Comparison of ENCODE assay signal across 23 cellular contexts in the genomic region with DNA sequence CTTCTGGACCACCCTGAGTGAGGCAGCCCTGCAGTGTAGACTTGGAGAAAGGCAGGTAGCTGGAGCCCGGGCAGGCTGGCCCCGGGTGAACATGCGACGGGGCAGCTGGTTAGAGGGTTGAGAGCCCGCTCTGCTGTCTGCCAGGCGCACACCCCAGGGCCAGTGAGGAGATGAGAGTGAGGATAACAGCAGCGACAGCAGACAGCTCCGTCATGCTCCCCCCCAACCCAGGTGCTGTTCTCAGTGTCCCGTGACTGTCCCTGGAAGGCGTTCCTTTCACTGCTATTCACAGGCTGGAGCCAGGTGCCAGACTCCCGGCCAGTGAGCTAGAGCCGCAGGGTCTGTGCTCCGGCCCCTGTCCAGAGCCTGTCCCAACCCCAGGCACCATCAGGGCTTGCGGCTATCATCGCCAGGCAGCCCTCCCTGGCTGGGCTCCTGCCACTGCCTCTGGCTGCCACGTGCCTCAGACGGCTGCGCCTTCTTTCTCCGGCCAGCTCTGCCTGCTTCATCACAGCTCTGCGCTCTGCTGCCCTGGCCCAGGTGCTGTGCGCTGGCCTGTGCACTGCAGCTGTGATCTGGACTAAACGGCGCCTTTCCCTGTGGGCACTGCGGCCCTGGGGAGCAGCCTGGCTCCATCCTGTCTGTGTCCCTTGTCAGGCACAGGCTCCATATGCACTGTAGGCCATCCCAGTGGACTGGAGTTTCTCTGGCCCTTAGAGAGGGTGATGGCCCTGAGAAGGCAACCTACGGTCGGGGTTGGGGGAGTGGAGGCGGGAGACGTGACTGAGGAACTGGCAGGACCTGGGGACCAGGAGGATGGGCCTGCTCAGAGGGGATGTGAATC. TPM values are rescaled to one million over a fixed set of nuclear protein-coding genes. Genes with fewer than 3 reads are reported as not detected.
DNase-seq lines count a peak whose midpoint lies in the region; ATAC-seq, FAIRE-seq and TF ChIP-seq lines count a peak whose summit lies in the region.
"Had no signal": no experiment of that assay in that cellular context is flagged by ENCODE, and none has a peak within 500 bp of the region (broad histone marks: within the 10 kb centered on the region; RNA-seq: fewer than 3 reads in every experiment).

No MANE protein-coding gene starts in this region.

- H3K4me2 ChIP-seq in HepG2 (ENCODE audit: low read depth, low read length): no peak overlapping the region

- FAIRE-seq in HepG2 (lab: Jason Lieb, UNC): no peak
- FAIRE-seq: A204.1, endometrium, GM12892 had no signal

- H3K79me2 ChIP-seq in HepG2 (ENCODE audit: insufficient read depth, low read length): no peaks in the 10 kb centered on the region

- no peak overlapping the region for H2AFZ ChIP-seq in HepG2 (ENCODE audit: low read length)

- H3K27ac ChIP-seq in HepG2 (ENCODE audit: extremely low read length, insufficient read depth, low read length): no peak overlapping the region
- H3K27ac ChIP-seq: gastroesophageal sphincter, neutrophil, SK-N-MC, testis, uterus, WERI-Rb-1 had no signal

- H4K20me1 ChIP-seq in HepG2 (ENCODE audit: insufficient read depth, low read length): no peaks in the 10 kb centered on the region

- TF ChIP-seq POLR2A in HepG2 (IDR thresholded peaks at IDR 0.05; ENCODE audit: insufficient read depth in 1 of 2, low read depth in 2 of 2, low read length in 2 of 2): no peak

- no peak for TF ChIP-seq CTCF in HepG2 (CRISPR knock-in tag; IDR thresholded peaks at IDR 0.05)

- no peak for TF ChIP-seq RAD21 in HepG2 (CRISPR knock-in tag; IDR thresholded peaks at IDR 0.05)

- no peaks in the 10 kb centered on the region for H3K4me1 ChIP-seq in HepG2 (ENCODE audit: insufficient read depth, low read length)
- H3K4me1 ChIP-seq: gastroesophageal sphincter, testis, uterus had no signal

- intact Hi-C loops in Right ventricle myocardium inferior (cut with DNase I) (no loop called here), cardiac septum (cut with DNase I) (no loop called here), HepG2 (cut with micrococcal nuclease; ENCODE audit: unreplicated experiment) (no loop called here)

- peak; percentile 35 for DNase-seq in Right ventricle myocardium inferior (ENCODE audit: missing footprints)
- no peak for DNase-seq in cardiac septum (ENCODE audit: low spot score)
- DNase-seq in HepG2 (ENCODE audit: low spot score): no peak
- no peak for DNase-seq in stimulated activated naive CD8-positive, alpha-beta T cell treated with anti-CD3 and anti-CD28 coated beads, Interleukin-15, Interleukin-2, amounts not matched to agents 100 U/mL and 50 U/mL, for 24 hours
- no peak for DNase-seq in SW 1271 (lab: John Stamatoyannopoulos, UW)
- no peak for DNase-seq in stimulated activated CD4-positive, alpha-beta T cell treated with anti-CD3 and anti-CD28 coated beads, Interleukin-1b, Interleukin-23, amount 100 ng/mL, for 48 hours
- no peak for DNase-seq in NCI-H526 treated with DMSO at 0.1 percent for 48 hours (lab: John Stamatoyannopoulos, UW)
- DNase-seq: activated CD4-positive, alpha-beta T cell treated with anti-CD3 and anti-CD28 coated beads, Interleukin-2, amount 50 U/mL, for 1 hour; anterior cingulate cortex; COR-L47; DND-41; mammary epithelial cell; stimulated activated naive B cell treated with anti-CD40 and anti-IgM and Interleukin-4, amounts not matched to agents 10 μg/mL and 1 μg/mL and 100 μg/mL, for 72 hours; testis; uterus; WERI-Rb-1 had no signal

- in situ Hi-C loops in HepG2 (cut with HindIII; ENCODE audit: extremely low pct_ligation_motif_present, low pct_unique_long_range_greater_than_20kb): no loop called here

- no peak for TF ChIP-seq EP300 in HepG2 (IDR thresholded peaks at IDR 0.05; ENCODE audit: low read depth in 2 of 2, low read length in 2 of 2)
- TF ChIP-seq EP300 in HepG2 (CRISPR knock-in tag; IDR thresholded peaks at IDR 0.05; ENCODE audit: borderline replicate concordance): no peak

- no TSS peak for BruUV-seq in HepG2 (replicated peaks; lab: Mats Ljungman, UMichigan)

- no peak overlapping the region for H3K4me3 ChIP-seq in HepG2 (replicated peaks in 1 of 3; ENCODE audit: insufficient read depth in 1 of 3, low read depth in 2 of 3, low read length in 3 of 3)
- H3K4me3 ChIP-seq: gastroesophageal sphincter, SK-N-MC, testis, uterus had no signal

- POLR2A ChIA-PET in HepG2 (lab: Yijun Ruan, JAX): no interaction called here

- 44% methylated on average over 10 of the region's 28 CpGs for WGBS in HepG2 (ENCODE audit: low lambda C conversion rate)

- CTCF ChIA-PET in HepG2 (lab: Yijun Ruan, JAX; ENCODE audit: low intra/inter-chr PET ratio, low total read pairs): no interaction called here

- H3K9me3 ChIP-seq in HepG2 (ENCODE audit: low read length): no peaks in the 10 kb centered on the region
- H3K9me3 ChIP-seq: gastroesophageal sphincter, neutrophil, testis, uterus had no signal

- H3K27me3 ChIP-seq in HepG2 (ENCODE audit: control insufficient read depth in 1 of 2, insufficient read depth in 2 of 2, low read length in 2 of 2): peaks cover 8 to 58% of the 10 kb centered on the region in 2 experiments; a peak in 3 of 5 replicates
- H3K27me3 ChIP-seq: testis, uterus had no signal

- no peaks in the 10 kb centered on the region for H3K36me3 ChIP-seq in HepG2 (replicated peaks in 1 of 2; ENCODE audit: control insufficient read depth in 1 of 2, insufficient read depth in 2 of 2, low read length in 2 of 2)
- H3K36me3 ChIP-seq: gastroesophageal sphincter, neutrophil, uterus, WERI-Rb-1 had no signal

- H3K9ac ChIP-seq in HepG2 (ENCODE audit: insufficient read depth, low read depth, low read length): no peak overlapping the region

- ATAC-seq in Right ventricle myocardium inferior: no peak
- peak; percentile 64 for ATAC-seq in SK-N-SH treated with all-trans-retinoic acid at 6 μM for 48 hours
- peak; percentile 45 for ATAC-seq in HepG2
- ATAC-seq in stimulated activated naive CD8-positive, alpha-beta T cell treated with anti-CD3 and anti-CD28 coated beads, Interleukin-15, Interleukin-2, amounts not matched to agents 100 U/mL and 50 U/mL, for 24 hours: peak; percentile 12
- ATAC-seq: gastroesophageal sphincter had no signal

TF ChIP-seq in SK-N-SH treated with all-trans-retinoic acid at 6 μM for 48 hours, 23 proteins besides CTCF, POLR2A, EP300 and RAD21 (continues in another document):
- no peak for TF ChIP-seq PATZ1 (CRISPR knock-in tag; IDR thresholded peaks at IDR 0.05; ENCODE audit: borderline replicate concordance)

TF ChIP-seq in HepG2, 621 proteins besides CTCF, POLR2A, EP300 and RAD21 (continues in another document):
- TF ChIP-seq, protein P1, sequence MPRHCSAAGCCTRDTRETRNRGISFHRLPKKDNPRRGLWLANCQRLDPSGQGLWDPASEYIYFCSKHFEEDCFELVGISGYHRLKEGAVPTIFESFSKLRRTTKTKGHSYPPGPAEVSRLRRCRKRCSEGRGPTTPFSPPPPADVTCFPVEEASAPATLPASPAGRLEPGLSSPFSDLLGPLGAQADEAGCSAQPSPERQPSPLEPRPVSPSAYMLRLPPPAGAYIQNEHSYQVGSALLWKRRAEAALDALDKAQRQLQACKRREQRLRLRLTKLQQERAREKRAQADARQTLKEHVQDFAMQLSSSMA (CRISPR knock-in tag; IDR thresholded peaks at IDR 0.05): no peak

RNA-seq across cellular contexts. Expression of gene NSG1, which starts 19.8 kb away (rescaled TPM):
- 8.9 TPM for total RNA-seq in Right ventricle myocardium inferior
- 2.6 TPM for total RNA-seq in cardiac septum
- not detected in 2 replicates for total RNA-seq in HepG2 (2016; rRNA removed; fragmentation: Illumina TruSeq; extraction: Trizol)
- not detected in 2 replicates for total RNA-seq in HepG2 (2016; cell fraction: cytosol; rRNA removed; fragmentation: Illumina TruSeq; extraction: Trizol; ENCODE audit: low read depth)
- not detected in 2 replicates for total RNA-seq in HepG2 (2016; cell fraction: insoluble cytoplasmic fraction; rRNA removed; fragmentation: Illumina TruSeq; extraction: Trizol)
- total RNA-seq in HepG2 (2016; cell fraction: membrane; rRNA removed; fragmentation: Illumina TruSeq; extraction: Trizol): not detected in 2 replicates
- not detected in 2 replicates for total RNA-seq in HepG2 (2016; cell fraction: nucleus; rRNA removed; fragmentation: Illumina TruSeq; extraction: Trizol)
- polyA plus RNA-seq in HepG2 (2011; rRNA removed): not detected in 2 replicates
- polyA plus RNA-seq in HepG2 (2011; cell fraction: cytosol; rRNA removed): not detected in 2 replicates
- not detected in 2 replicates for polyA plus RNA-seq in HepG2 (2011; cell fraction: nucleus; rRNA removed)
- not detected in 2 replicates for polyA plus RNA-seq in HepG2 (2012)
- not detected in 2 replicates for polyA plus RNA-seq in HepG2 (2016; cell fraction: cytosol; fragmentation: Illumina TruSeq; extraction: Trizol; ENCODE audit: low read depth)
- polyA plus RNA-seq in HepG2 (2016; cell fraction: insoluble cytoplasmic fraction; fragmentation: Illumina TruSeq; extraction: Trizol; ENCODE audit: low read depth): not detected in 2 replicates
- polyA plus RNA-seq in HepG2 (2016; cell fraction: membrane; fragmentation: Illumina TruSeq; extraction: Trizol; ENCODE audit: low read depth): not detected in 2 replicates
- not detected in 2 replicates for polyA plus RNA-seq in HepG2 (2016; cell fraction: nucleus; fragmentation: Illumina TruSeq; extraction: Trizol; ENCODE audit: insufficient read depth, low read depth)
- not detected in 2 replicates for polyA minus RNA-seq in HepG2 (2011; rRNA and poly(A)+ RNA removed; ENCODE audit: low replicate concordance)
- polyA minus RNA-seq in HepG2 (2011; cell fraction: cytosol; rRNA and poly(A)+ RNA removed): not detected in 2 replicates
- polyA minus RNA-seq in HepG2 (2011; cell fraction: nucleus; rRNA and poly(A)+ RNA removed): not detected in 2 replicates
